Comparison of ENCODE assay signal across 7 cellular contexts in the genomic region with DNA sequence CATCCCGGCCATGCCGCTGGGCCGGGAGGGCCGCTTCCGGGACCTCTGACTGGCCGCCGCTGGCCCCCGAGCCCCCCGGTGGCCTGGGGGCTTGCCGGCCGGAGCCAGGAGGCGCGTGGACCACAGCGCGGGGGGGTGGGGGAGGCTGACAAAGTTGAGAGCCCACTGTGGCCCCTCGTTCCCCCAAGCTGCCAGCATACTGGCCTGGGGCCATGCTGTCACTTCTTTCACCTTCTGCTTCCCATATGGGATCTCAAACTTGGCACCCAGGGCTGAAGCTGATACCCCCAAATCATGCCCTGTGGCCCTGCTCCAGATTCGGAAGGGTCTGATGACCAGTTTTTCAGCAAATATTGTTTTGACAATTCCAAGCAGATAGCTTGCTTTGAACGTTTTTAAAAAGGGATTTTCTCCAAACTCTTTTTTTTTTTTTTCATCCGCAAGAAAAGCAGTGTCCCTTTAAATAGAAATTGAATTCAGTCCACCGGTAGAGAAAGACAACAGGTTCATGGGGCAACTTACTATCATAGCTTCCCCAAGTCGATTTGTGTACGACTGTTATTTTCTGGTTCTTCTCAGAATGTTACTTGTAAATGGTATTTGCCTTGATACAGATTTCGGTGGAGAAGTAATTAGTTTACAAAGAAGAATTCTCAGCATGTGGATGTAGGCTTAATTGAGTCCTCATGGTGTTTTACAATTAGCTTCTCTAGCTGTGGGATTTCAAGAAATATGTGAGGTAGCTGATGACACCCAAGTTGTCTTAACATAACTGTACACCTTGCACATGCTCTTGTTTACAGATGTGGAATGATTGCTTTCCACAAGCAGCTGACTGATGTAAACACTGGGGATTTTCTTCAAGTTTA. TPM values are rescaled to one million over a fixed set of nuclear protein-coding genes. Genes with fewer than 3 reads are reported as not detected.
DNase-seq lines count a peak whose midpoint lies in the region; ATAC-seq and TF ChIP-seq lines count a peak whose summit lies in the region.

No MANE protein-coding gene starts in this region.

- H3F3A ChIP-seq in GM23248 (ENCODE audit: insufficient read depth) (peaks cover 25% of the 10 kb centered on the region), SU-DHL-6 (ENCODE audit: insufficient read depth) (no peaks in the 10 kb centered on the region), neural progenitor cell (ENCODE audit: low read depth) (no peaks in the 10 kb centered on the region)

- H3K36me3 ChIP-seq in GM23248 (ENCODE audit: low read depth) (no peaks in the 10 kb centered on the region), SU-DHL-6 (ENCODE audit: low read length) (peaks cover 4% of the 10 kb centered on the region; the same call in 1 of the 2 replicates), esophagus (ENCODE audit: control insufficient read depth in 2 of 2, insufficient read depth in 2 of 2, low read length in 1 of 2) (no peaks in the 10 kb centered on the region), neural progenitor cell (no peaks in the 10 kb centered on the region)

- H3K9ac ChIP-seq in GM23248 (peak overlapping the region; percentile 99), SU-DHL-6 (ENCODE audit: low read length) (peak overlapping the region; percentile 64), neural progenitor cell (peak overlapping the region; percentile 4)

- H3K4me1 ChIP-seq in GM23248 (ENCODE audit: insufficient read depth): peaks cover 41% of the 10 kb centered on the region
- H3K4me1 ChIP-seq in esophagus (ENCODE audit: control insufficient read depth in 2 of 2, insufficient read depth in 2 of 2, low read length in 1 of 2): no peaks in the 10 kb centered on the region
- peaks cover 9% of the 10 kb centered on the region for H3K4me1 ChIP-seq in neural progenitor cell

- in situ Hi-C loops in GM23248 (cut with MboI): no loop called here

- H3K27me3 ChIP-seq in GM23248 (replicated peaks; ENCODE audit: insufficient read depth) (no peaks in the 10 kb centered on the region), SU-DHL-6 (ENCODE audit: low read length) (no peaks in the 10 kb centered on the region), esophagus (ENCODE audit: control insufficient read depth in 1 of 2, insufficient read depth in 2 of 2, low read length in 2 of 2) (no peaks in the 10 kb centered on the region), neural progenitor cell (peaks cover 22% of the 10 kb centered on the region)

- peak overlapping the region; percentile 75 for H2AFZ ChIP-seq in GM23248
- H2AFZ ChIP-seq in SU-DHL-6 (ENCODE audit: low read depth, low read length, severe bottlenecking): no peak overlapping the region
- H2AFZ ChIP-seq in neural progenitor cell (replicated peaks): peak overlapping the region; percentile 75

- TF ChIP-seq CTCF in SU-DHL-6 (IDR thresholded peaks at IDR 0.05; ENCODE audit: insufficient read depth, low read length, poor library complexity, severe bottlenecking): no peak
- TF ChIP-seq CTCF in neural progenitor cell (IDR thresholded peaks at IDR 0.05): no peak

- no peaks in the 10 kb centered on the region for H3K9me3 Mint-ChIP-seq in neural progenitor cell

- peaks cover 9% of the 10 kb centered on the region for H3K27me3 Mint-ChIP-seq in neural progenitor cell (ENCODE audit: insufficient read depth, low read depth)

- DNase-seq in GM23248 (peak; percentile 28), neural progenitor cell (ENCODE audit: low spot score) (peak; percentile 10), iPS-NIHi11 (ENCODE audit: low spot score) (no peak)
- DNase-seq in stimulated activated CD4-positive, alpha-beta T cell treated with anti-CD3 and anti-CD28 coated beads, Interleukin-4, amount 100 ng/mL, for 4 hours: no peak

- H3K4me3 ChIP-seq in GM23248 (peak overlapping the region; percentile 94), SU-DHL-6 (ENCODE audit: insufficient read depth, low read length, poor library complexity, severe bottlenecking) (peak overlapping the region; percentile 96), esophagus (ENCODE audit: low read depth in 1 of 2, low read length in 2 of 2) (peak overlapping the region; percentile 75 to 96), neural progenitor cell (peak overlapping the region; percentile 98)

- 1 to 3% methylated on average over 9 to 10 of the region's 23 CpGs for WGBS in GM23248 (ENCODE audit: low coverage in 1 of 2, low lambda C conversion rate in 2 of 2, missing lambda C conversion rate in 2 of 2), 2 experiments
- 2% methylated on average over 12 to 23 of the region's 23 CpGs for WGBS in esophagus, 2 donors

- H3K79me2 ChIP-seq in GM23248 (ENCODE audit: insufficient read depth) (peaks cover 61% of the 10 kb centered on the region), SU-DHL-6 (ENCODE audit: insufficient read depth, low read length) (peaks cover 39% of the 10 kb centered on the region), neural progenitor cell (ENCODE audit: low read depth) (peaks cover 44% of the 10 kb centered on the region)

- H3K4me1 Mint-ChIP-seq in neural progenitor cell: peaks cover 34% of the 10 kb centered on the region

- H3K9me2 ChIP-seq in GM23248 (ENCODE audit: insufficient read depth) (no peaks in the 10 kb centered on the region), SU-DHL-6 (replicated peaks; ENCODE audit: insufficient read depth, low read length) (no peaks in the 10 kb centered on the region)

- H3K4me2 ChIP-seq in GM23248 (ENCODE audit: unreplicated experiment) (peak overlapping the region; percentile 81), SU-DHL-6 (ENCODE audit: low read depth, low read length, poor library complexity, severe bottlenecking) (peak overlapping the region; percentile 71), neural progenitor cell (peak overlapping the region; percentile 81)

- ATAC-seq in GM18909 (IDR thresholded peaks at IDR 0.05; ENCODE audit: poor library complexity, unreplicated experiment): no peak

- 0 out of 2 replicates have a peak overlapping the region, but pooled peaks have one; percentile 18 for H3K27ac ChIP-seq in GM23248
- no peak overlapping the region for H3K27ac ChIP-seq in SU-DHL-6 (ENCODE audit: low read depth, low read length)
- peak overlapping the region; percentile 91 for H3K27ac ChIP-seq in esophagus (ENCODE audit: low read depth in 2 of 2, low read length in 1 of 2)
- H3K27ac ChIP-seq in neural progenitor cell: no peak overlapping the region

- H3K27ac Mint-ChIP-seq in neural progenitor cell: no peak overlapping the region

- H3K4me3 Mint-ChIP-seq in neural progenitor cell: peak overlapping the region; percentile 91

- no peaks in the 10 kb centered on the region for H3K36me3 Mint-ChIP-seq in neural progenitor cell

- H4K20me1 ChIP-seq in GM23248 (ENCODE audit: insufficient read depth) (no peaks in the 10 kb centered on the region; the same call in 1 of the 2 replicates), SU-DHL-6 (ENCODE audit: low read depth, low read length) (peaks cover 14% of the 10 kb centered on the region), neural progenitor cell (ENCODE audit: low read depth) (peaks cover 34% of the 10 kb centered on the region)

- no peaks in the 10 kb centered on the region for H3K9me3 ChIP-seq in GM23248 (ENCODE audit: low read depth)
- no peaks in the 10 kb centered on the region for H3K9me3 ChIP-seq in SU-DHL-6 (ENCODE audit: insufficient read depth, low read length)
- no peaks in the 10 kb centered on the region for H3K9me3 ChIP-seq in esophagus (ENCODE audit: control insufficient read depth in 2 of 2, insufficient read depth in 1 of 2, low read depth in 1 of 2, low read length in 1 of 2)
- H3K9me3 ChIP-seq in neural progenitor cell (ENCODE audit: low read depth): no peaks in the 10 kb centered on the region

RNA-seq across cellular contexts. Expression of gene MACO1, which starts 1.0 kb away (rescaled TPM):
- total RNA-seq in GM23248 (2014; rRNA removed; shearing (Covaris generic)): 16.8 and 18.0 TPM in 2 replicates
- 10.7 and 12.4 TPM in 2 replicates for polyA plus RNA-seq in GM23248 (2016; fragmentation: Nextera tagmentation; extraction: Ambion mirVana)
- 10 to 100 TPM; 16.1 to 23.3 TPM for polyA plus RNA-seq in esophagus
- total RNA-seq in neural progenitor cell (ENCODE audit: low replicate concordance): 14.8 and 17.7 TPM in 2 replicates

RNA-seq across cellular contexts. Expression of gene RHCE, which starts 11.1 kb away (rescaled TPM):
- total RNA-seq in GM23248 (2014; rRNA removed; shearing (Covaris generic)): 0.43 and 0.89 TPM in 2 replicates
- 0.90 and 1.6 TPM in 2 replicates for polyA plus RNA-seq in GM23248 (2016; fragmentation: Nextera tagmentation; extraction: Ambion mirVana)
- under 1 TPM; 0.20 to 0.73 TPM for polyA plus RNA-seq in esophagus
- 0.22 and 0.43 TPM in 2 replicates for total RNA-seq in neural progenitor cell (ENCODE audit: low replicate concordance)

Comparison
In these comparisons a context has a peak if more than half of its experiments do, and no peak if none do; other contexts are left out.
1. DNase-seq: peak in GM23248 (single experiment) and neural progenitor cell (single experiment); none in iPS-NIHi11 (single experiment) and stimulated activated CD4-positive, alpha-beta T cell treated with anti-CD3 and anti-CD28 coated beads, Interleukin-4, amount 100 ng/mL, for 4 hours (0 of 2).
2. H3K27ac ChIP-seq: peak in GM23248 (single experiment) and esophagus (2 of 2); none in SU-DHL-6 (single experiment) and neural progenitor cell (single experiment).
3. H3K9ac ChIP-seq: peak in every context shown above with its lines; median percentile 99 in GM23248; 64 in SU-DHL-6; 4 in neural progenitor cell.
4. Peak in every context shown above with its lines, with median percentiles within 50 percentile points of each other: H3K4me2 ChIP-seq and H3K4me3 ChIP-seq.